Comparison of ENCODE assay signal across 11 cellular contexts in genomic region chr2:12293868-12294267, GRCh38.
DNase-seq lines count a peak whose midpoint lies in the region; ATAC-seq, FAIRE-seq and TF ChIP-seq lines count a peak whose summit lies in the region.
"Had no signal": no experiment of that assay in that cellular context is flagged by ENCODE, and none has a peak within 500 bp of the region (broad histone marks: within the 10 kb centered on the region; RNA-seq: fewer than 3 reads in every experiment).

No MANE protein-coding gene starts in this region.

- no peak overlapping the region for H3T11ph ChIP-seq in H9 (ENCODE audit: low read length)

- peaks cover 54% of the 10 kb centered on the region for H3K4me1 Mint-ChIP-seq in activated T-helper 2 cell treated with anti-CD3 and anti-CD28 coated beads, Interferon-gamma antibody, Interleukin-2, Interleukin-4, amounts not matched to agents 10 μg/mL and 5 μg/mL and 100 μg/mL, durations not matched to agents 14 hours and 24 hours and 36 hours (ENCODE audit: low read depth)
- H3K4me1 Mint-ChIP-seq in type B pancreatic cell (ENCODE audit: unreplicated experiment) = peaks cover 7% of the 10 kb centered on the region
- no peaks in the 10 kb centered on the region for H3K4me1 Mint-ChIP-seq in H9

- H3K27me3 Mint-ChIP-seq in activated T-helper 2 cell treated with anti-CD3 and anti-CD28 coated beads, Interferon-gamma antibody, Interleukin-2, Interleukin-4, amounts not matched to agents 10 μg/mL and 5 μg/mL and 100 μg/mL, durations not matched to agents 14 hours and 24 hours and 36 hours (ENCODE audit: low read depth) = peaks cover 18% of the 10 kb centered on the region
- no peaks in the 10 kb centered on the region for H3K27me3 Mint-ChIP-seq in type B pancreatic cell
- H3K27me3 Mint-ChIP-seq in H9 (ENCODE audit: low read depth) = no peaks in the 10 kb centered on the region

- no peak overlapping the region for H3K9ac ChIP-seq in H9 (ENCODE audit: extremely low read depth, insufficient read length, low read length)

- no peak overlapping the region for H3K23ac ChIP-seq in H9 (ENCODE audit: insufficient read length, low read depth, low read length)

- H3K9me3 ChIP-seq in H9 (ENCODE audit: control insufficient read depth, low read depth, low read length) = no peaks in the 10 kb centered on the region

- H2AK5ac ChIP-seq in H9 (ENCODE audit: insufficient read length, low read length) = no peak overlapping the region

- in situ Hi-C loops in brain microvascular endothelial cell (cut with HindIII; ENCODE audit: low pct_ligation_motif_present, low sequenced_read_pairs) = no loop called here

- H2AFZ ChIP-seq in H9 (ENCODE audit: low read length) = no peak overlapping the region

- no peak overlapping the region for H4K5ac ChIP-seq in H9 (ENCODE audit: insufficient read length, low read depth, low read length)

- H3K79me2 ChIP-seq in H9 (ENCODE audit: insufficient read depth, low read length) = no peaks in the 10 kb centered on the region

- H3K4me2 ChIP-seq in H9 (ENCODE audit: insufficient read depth, insufficient read length, low read length) = no peak overlapping the region

- peak; percentile 15 for DNase-seq in activated T-helper 2 cell treated with anti-CD3 and anti-CD28 coated beads, Interferon-gamma antibody, Interleukin-2, Interleukin-4, amounts not matched to agents 10 μg/mL and 5 μg/mL and 100 μg/mL, durations not matched to agents 14 hours and 24 hours and 36 hours (ENCODE audit: low spot score)
- DNase-seq in brain microvascular endothelial cell = no peak
- DNase-seq in type B pancreatic cell (ENCODE audit: extremely low spot score, unreplicated experiment) = no peak
- DNase-seq in D721Med (ENCODE audit: insufficient read length, low spot score) = no peak
- DNase-seq in H9 = no peak
- DNase-seq: DND-41, kidney glomerular epithelial cell had no signal

- H3K4me3 ChIP-seq in brain microvascular endothelial cell (ENCODE audit: low read depth, low read length) = no peak overlapping the region

- no peaks in the 10 kb centered on the region for H3K4me1 ChIP-seq in H9 (ENCODE audit: insufficient read depth, low read length)

- H4K20me1 ChIP-seq in H9 (ENCODE audit: control insufficient read depth, insufficient read depth, insufficient read length) = no peaks in the 10 kb centered on the region

- H3K36me3 ChIP-seq in brain microvascular endothelial cell (replicated peaks) = no peaks in the 10 kb centered on the region

- peaks cover 29% of the 10 kb centered on the region for H3K36me3 Mint-ChIP-seq in activated T-helper 2 cell treated with anti-CD3 and anti-CD28 coated beads, Interferon-gamma antibody, Interleukin-2, Interleukin-4, amounts not matched to agents 10 μg/mL and 5 μg/mL and 100 μg/mL, durations not matched to agents 14 hours and 24 hours and 36 hours (ENCODE audit: low read depth)
- no peaks in the 10 kb centered on the region for H3K36me3 Mint-ChIP-seq in type B pancreatic cell
- H3K36me3 Mint-ChIP-seq in H9 (ENCODE audit: insufficient read depth in 1 of 3, low read depth in 3 of 3) = no peaks in the 10 kb centered on the region; a peak in 1 of 7 replicates

- H3K9me3 Mint-ChIP-seq in activated T-helper 2 cell treated with anti-CD3 and anti-CD28 coated beads, Interferon-gamma antibody, Interleukin-2, Interleukin-4, amounts not matched to agents 10 μg/mL and 5 μg/mL and 100 μg/mL, durations not matched to agents 14 hours and 24 hours and 36 hours = peaks cover 33% of the 10 kb centered on the region
- peaks cover 6% of the 10 kb centered on the region for H3K9me3 Mint-ChIP-seq in type B pancreatic cell
- H3K9me3 Mint-ChIP-seq in H9 = no peaks in the 10 kb centered on the region; a peak in 1 of 5 replicates

- no peak for FAIRE-seq in D721Med (lab: Jason Lieb, UNC)
- FAIRE-seq: endometrium had no signal

- H2BK15ac ChIP-seq in H9 (ENCODE audit: low read depth, low read length) = no peak overlapping the region

- no peaks in the 10 kb centered on the region for H3K27me3 ChIP-seq in brain microvascular endothelial cell (replicated peaks)
- no peaks in the 10 kb centered on the region for H3K27me3 ChIP-seq in H9 (ENCODE audit: insufficient read depth, low read length)

- no peak overlapping the region for H3K18ac ChIP-seq in H9 (ENCODE audit: insufficient read length, low read depth, low read length)

- ATAC-seq in GM18508 (IDR thresholded peaks at IDR 0.05; ENCODE audit: insufficient read depth, unreplicated experiment) (peak; percentile 94), GM19467 (IDR thresholded peaks at IDR 0.05; ENCODE audit: unreplicated experiment) (peak; percentile 93), HG03064 (IDR thresholded peaks at IDR 0.05; ENCODE audit: low read depth, unreplicated experiment) (peak; percentile 92)

- no peak overlapping the region for H2BK5ac ChIP-seq in H9 (ENCODE audit: insufficient read length, low read length)

- TF ChIP-seq CTCF in brain microvascular endothelial cell (IDR thresholded peaks at IDR 0.05; ENCODE audit: low read depth, low read length, missing control alignments) = no peak
- no peak for TF ChIP-seq CTCF in type B pancreatic cell (conservative IDR thresholded peaks at IDR 0.05)
- TF ChIP-seq CTCF in D721Med (IDR thresholded peaks at IDR 0.05; ENCODE audit: insufficient read depth, missing control alignments) = no peak
- no peak for TF ChIP-seq CTCF in H9 (conservative IDR thresholded peaks at IDR 0.05)

- no CpG with 5 or more reads among the region's 1 CpG for WGBS in H9 (ENCODE audit: extremely low coverage, insufficient read length, low lambda C conversion rate)

- H4K91ac ChIP-seq in H9 (ENCODE audit: insufficient read length, low read depth, low read length) = no peak overlapping the region

- no peak overlapping the region for H4K8ac ChIP-seq in H9 (replicated peaks; ENCODE audit: insufficient read length, low read depth, low read length)

- H2BK20ac ChIP-seq in H9 (ENCODE audit: low read depth, low read length, poor library complexity, severe bottlenecking) = no peak overlapping the region

- no peaks in the 10 kb centered on the region for H3K79me1 ChIP-seq in H9 (ENCODE audit: insufficient read depth, low read depth, low read length, poor library complexity, severe bottlenecking)

- H3K27ac Mint-ChIP-seq in activated T-helper 2 cell treated with anti-CD3 and anti-CD28 coated beads, Interferon-gamma antibody, Interleukin-2, Interleukin-4, amounts not matched to agents 10 μg/mL and 5 μg/mL and 100 μg/mL, durations not matched to agents 14 hours and 24 hours and 36 hours = peak overlapping the region; percentile 64
- H3K27ac Mint-ChIP-seq in type B pancreatic cell (no peak overlapping the region), H9 (no peak overlapping the region)

- no peak overlapping the region for H2BK120ac ChIP-seq in H9 (ENCODE audit: low read depth, low read length, poor library complexity, severe bottlenecking)

- no peaks in the 10 kb centered on the region for H3K23me2 ChIP-seq in H9 (ENCODE audit: insufficient read length, low read depth, low read length, poor library complexity, severe bottlenecking)

- no peak overlapping the region for H3K56ac ChIP-seq in H9 (ENCODE audit: insufficient read length, low read depth, low read length)

- H3K27ac ChIP-seq in brain microvascular endothelial cell (no peak overlapping the region), H9 (ENCODE audit: insufficient read length, low read depth, low read length) (no peak overlapping the region)

- no peak overlapping the region for H3K14ac ChIP-seq in H9 (ENCODE audit: insufficient read depth, low read length)

- no peak overlapping the region for H3K4me3 Mint-ChIP-seq in activated T-helper 2 cell treated with anti-CD3 and anti-CD28 coated beads, Interferon-gamma antibody, Interleukin-2, Interleukin-4, amounts not matched to agents 10 μg/mL and 5 μg/mL and 100 μg/mL, durations not matched to agents 14 hours and 24 hours and 36 hours (ENCODE audit: low read depth)
- H3K4me3 Mint-ChIP-seq in type B pancreatic cell (no peak overlapping the region), H9 (no peak overlapping the region)

- no peak overlapping the region for H3K4ac ChIP-seq in H9 (ENCODE audit: low read depth, low read length)

- no peak overlapping the region for H2BK12ac ChIP-seq in H9 (ENCODE audit: insufficient read length, low read depth, low read length)

- intact Hi-C loops in activated T-helper 2 cell treated with anti-CD3 and anti-CD28 coated beads, Interferon-gamma antibody, Interleukin-2, Interleukin-4, amounts not matched to agents 10 μg/mL and 5 μg/mL and 100 μg/mL, durations not matched to agents 14 hours and 24 hours and 36 hours (cut with micrococcal nuclease) = loop anchor here (1.0 to 10.0 kb wide), 18 partner anchors 10 to 673 kb away; no protein-coding TSS in a partner anchor
